24 cellular contexts compared by ENCODE assay signal in genomic region chr1:17184822-17185484, GRCh38. TPM values are rescaled to one million over a fixed set of nuclear protein-coding genes. Genes with fewer than 3 reads are reported as not detected.
"Had no signal": no experiment of that assay in that cellular context is flagged by ENCODE, and none has a peak within 500 bp of the region (broad histone marks: within the 10 kb centered on the region; RNA-seq: fewer than 3 reads in every experiment).

No MANE protein-coding gene starts in this region.

- DNase-seq: activated CD4-positive, alpha-beta T cell treated with anti-CD3 and anti-CD28 coated beads, Interleukin-2, amount 10 ng/mL, durations not matched to agents 24 days and 14 days; activated CD8-positive, alpha-beta T cell treated with anti-CD3 and anti-CD28 coated beads for 36 hours; activated gamma-delta T cell treated with Interleukin-2 at 50 U/mL for 16 hours; activated T-cell treated with anti-CD3 and anti-CD28 coated beads, Interleukin-2, amount 50 U/mL, for 1 hour; esophagus squamous epithelium; left lung; midbrain; natural killer cell; psoas muscle; stimulated activated CD4-positive, alpha-beta T cell treated with anti-CD3 and anti-CD28 coated beads, Interleukin-4, amount 100 ng/mL, for 4 hours; substantia nigra; T-helper 2 cell; tibial artery; uterus had no signal

- H3K27ac ChIP-seq: adrenal gland, ascending aorta, dorsolateral prefrontal cortex, esophagus squamous epithelium, heart left ventricle, left lung, ovary, psoas muscle, right atrium auricular region, tibial artery, uterus, VCaP had no signal

- FAIRE-seq: colon had no signal

- H3K4me1 ChIP-seq: adrenal gland, ascending aorta, psoas muscle, right atrium auricular region, uterus had no signal

- H3K36me3 ChIP-seq: adrenal gland, ascending aorta, esophagus squamous epithelium, heart left ventricle, left lung, ovary, right atrium auricular region, tibial artery, uterus had no signal

- H3K4me3 ChIP-seq: adrenal gland, ascending aorta, dorsolateral prefrontal cortex, esophagus squamous epithelium, heart left ventricle, left lung, lung, ovary, psoas muscle, right atrium auricular region, tibial artery, uterus had no signal

- ATAC-seq: activated CD4-positive, CD25-positive, alpha-beta regulatory T cell treated with anti-CD3 and anti-CD28 coated beads, Interleukin-2, amount 50 U/mL, for 24 hours; activated CD8-positive, alpha-beta T cell treated with anti-CD3 and anti-CD28 coated beads for 36 hours; heart left ventricle; left lung; natural killer cell; psoas muscle had no signal

- H3K9me3 ChIP-seq: adrenal gland, ascending aorta, esophagus squamous epithelium, ovary, psoas muscle, tibial artery, uterus had no signal

- H3K27me3 ChIP-seq: adrenal gland, ascending aorta, ovary, right atrium auricular region had no signal

RNA-seq across cellular contexts. Expression of gene PADI1, which starts 20.0 kb away (rescaled TPM):
- total RNA-seq: activated CD4-positive, alpha-beta T cell treated with anti-CD3 and anti-CD28 coated beads, Interleukin-2, amount 10 ng/mL, durations not matched to agents 24 days and 14 days; activated CD8-positive, alpha-beta T cell treated with anti-CD3 and anti-CD28 coated beads for 36 hours; adrenal gland; ascending aorta; heart left ventricle; left lung; lung; natural killer cell; psoas muscle; right atrium auricular region had no signal
- polyA plus RNA-seq: ovary, psoas muscle had no signal
